9 cellular contexts compared by ENCODE assay signal in genomic region chr11:129861702-129862107, GRCh38. TPM values are rescaled to one million over a fixed set of nuclear protein-coding genes. Genes with fewer than 3 reads are reported as not detected.
A peak's percentile ranks its signal among the peaks of the same experiment; 100 is the strongest.
DNase-seq lines count a peak whose midpoint lies in the region; ATAC-seq, FAIRE-seq and TF ChIP-seq lines count a peak whose summit lies in the region.
"Had no signal": no experiment of that assay in that cellular context is flagged by ENCODE, and none has a peak within 500 bp of the region (broad histone marks: within the 10 kb centered on the region; RNA-seq: fewer than 3 reads in every experiment).

No MANE protein-coding gene starts in this region.

- no peaks in the 10 kb centered on the region for H3K27me3 Mint-ChIP-seq in progenitor cell of endocrine pancreas

- no peaks in the 10 kb centered on the region for H3K9me3 Mint-ChIP-seq in progenitor cell of endocrine pancreas (ENCODE audit: low read depth)

- POLR2A ChIA-PET in RWPE1 (lab: Yijun Ruan, JAX; ENCODE audit: low non-redundant PET) = no interaction called here

- DNase-seq in ELF-1 (ENCODE audit: low read depth, low spot score) = peak; percentile 93
- DNase-seq in RWPE1 (ENCODE audit: low spot score) = peak; percentile 96
- DNase-seq in fibroblast of the conjunctiva (ENCODE audit: low read depth) = peak; percentile 72
- peak; percentile 37 for DNase-seq in progenitor cell of endocrine pancreas (ENCODE audit: low spot score, unreplicated experiment)
- no peak for DNase-seq in stimulated activated CD4-positive, alpha-beta T cell treated with anti-CD3 and anti-CD28 coated beads, Interleukin-4, amount 100 ng/mL, for 24 hours
- DNase-seq in GM12891 (ENCODE audit: insufficient read length, low spot score) = no peak
- no peak for DNase-seq in middle frontal gyrus (ENCODE audit: extremely low spot score, low spot score)
- DNase-seq: activated naive CD4-positive, alpha-beta T cell treated with Interleukin-2 at 50 U/mL for 16 hours had no signal

- no peak for ATAC-seq in HG03342 (IDR thresholded peaks at IDR 0.05; ENCODE audit: unreplicated experiment)

- TF ChIP-seq POLR2A in GM12891 (IDR thresholded peaks at IDR 0.05; ENCODE audit: low read depth, low read length) = no peak

- peak overlapping the region; percentile 98 for H3K27ac Mint-ChIP-seq in progenitor cell of endocrine pancreas

- peaks cover 27% of the 10 kb centered on the region for H3K4me1 Mint-ChIP-seq in progenitor cell of endocrine pancreas (ENCODE audit: low read depth)

- CTCF ChIA-PET in RWPE1 (lab: Yijun Ruan, JAX) = interaction anchor here (0.6 to 1.0 kb wide), 2 partner anchors 200 to 270 kb away, joined by 5 to 8 read pairs; no protein-coding TSS in a partner anchor

- no peak for FAIRE-seq in GM12891 (lab: Jason Lieb, UNC)

- H3K4me3 Mint-ChIP-seq in progenitor cell of endocrine pancreas (ENCODE audit: low read depth) = peak overlapping the region; percentile 43

- TF ChIP-seq CTCF in RWPE1 (conservative IDR thresholded peaks at IDR 0.05; ENCODE audit: low read depth) = no peak
- no peak for TF ChIP-seq CTCF in progenitor cell of endocrine pancreas (IDR thresholded peaks at IDR 0.05; ENCODE audit: unreplicated experiment)

- H3K27ac ChIP-seq in RWPE1 = peak overlapping the region; percentile 94

- peaks cover 46% of the 10 kb centered on the region for H3K36me3 Mint-ChIP-seq in progenitor cell of endocrine pancreas (ENCODE audit: insufficient read depth)

TF ChIP-seq in GM12891, 5 proteins besides CTCF, POLR2A, EP300 and RAD21:
- TF ChIP-seq POU2F2 (IDR thresholded peaks at IDR 0.05; ENCODE audit: low read depth, low read length) = no peak
- no peak for TF ChIP-seq TAF1 (IDR thresholded peaks at IDR 0.05; ENCODE audit: low read depth, low read length)
- TF ChIP-seq POLR2AphosphoS5 (IDR thresholded peaks at IDR 0.05; ENCODE audit: low read depth, low read length) = no peak
- TF ChIP-seq SPI1 (IDR thresholded peaks at IDR 0.05; ENCODE audit: low read depth, low read length) = no peak
- TF ChIP-seq PAX5 (IDR thresholded peaks at IDR 0.05; ENCODE audit: insufficient read depth, low read length, severe bottlenecking) = no peak

RNA-seq across cellular contexts. Expression of gene NFRKB, which starts 33.7 kb away (rescaled TPM):
- total RNA-seq in progenitor cell of endocrine pancreas = 66.8 and 68.9 TPM in 2 replicates
- polyA plus RNA-seq in GM12891 (2012; ENCODE audit: low read depth, missing spikeins) = 9.8 TPM

RNA-seq across cellular contexts. Expression of gene TMEM45B, which starts 46.1 kb away (rescaled TPM):
- total RNA-seq in progenitor cell of endocrine pancreas = 1.4 and 1.5 TPM in 2 replicates
- polyA plus RNA-seq in GM12891 (2012; ENCODE audit: low read depth, missing spikeins) = not detected

Comparison
In these comparisons a context has a peak if more than half of its experiments do, and no peak if none do; other contexts are left out.
1. DNase-seq: peak in ELF-1 (single experiment), RWPE1 (single experiment), fibroblast of the conjunctiva (single experiment) and progenitor cell of endocrine pancreas (single experiment); none in stimulated activated CD4-positive, alpha-beta T cell treated with anti-CD3 and anti-CD28 coated beads, Interleukin-4, amount 100 ng/mL, for 24 hours (single experiment), GM12891 (single experiment) and middle frontal gyrus (single experiment).